In genomic region chr5:8695902-8696301, GRCh38 we compare ENCODE assay signal across 1 cellular context.
TF ChIP-seq lines count a peak whose summit lies in the region.

No MANE protein-coding gene starts in this region.

TF ChIP-seq in HepG2, 621 proteins besides CTCF, POLR2A, EP300 and RAD21 (continued from another document):
- no peak for TF ChIP-seq ZNF513 (CRISPR knock-in tag; conservative IDR thresholded peaks at IDR 0.05)
